In the genomic region with DNA sequence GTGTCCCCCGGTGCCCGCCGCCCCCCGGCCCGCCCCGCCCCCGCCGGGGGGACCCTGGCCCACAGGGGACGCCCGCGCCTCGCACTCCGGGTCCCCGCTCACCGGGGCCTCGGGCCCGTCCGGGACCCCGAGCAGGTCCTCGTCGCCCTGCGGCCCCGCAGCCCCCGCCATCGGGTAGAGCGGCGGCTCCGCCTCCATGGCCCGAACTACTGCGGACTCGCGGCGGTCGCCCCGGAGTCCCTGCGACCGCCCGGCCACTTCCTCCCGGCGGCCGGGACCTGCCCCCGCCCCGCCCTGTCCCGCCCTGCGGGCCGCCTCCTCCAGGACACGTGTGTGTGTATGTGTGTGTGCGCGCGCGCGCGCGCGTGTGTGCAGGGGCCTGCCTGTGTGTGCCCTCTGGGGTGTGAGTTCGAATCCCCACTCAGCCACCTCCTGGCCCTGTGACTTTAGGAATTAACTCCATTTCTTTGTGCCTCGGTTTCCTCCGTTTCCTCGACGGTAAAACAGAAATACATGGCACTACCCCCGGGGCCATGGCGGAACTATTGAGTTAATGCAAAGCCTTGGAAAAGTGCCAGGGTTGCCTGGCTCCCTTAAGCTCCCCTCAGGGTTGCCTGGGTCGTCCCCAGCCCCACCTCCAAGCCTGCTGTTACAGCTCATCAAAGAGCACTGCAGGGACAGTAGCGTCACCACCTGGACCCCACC, we compare ENCODE assay signal across 1 cellular context.
A peak's percentile ranks its signal among the peaks of the same experiment; 100 is the strongest.
TF ChIP-seq lines count a peak whose summit lies in the region.

A gene with protein sequence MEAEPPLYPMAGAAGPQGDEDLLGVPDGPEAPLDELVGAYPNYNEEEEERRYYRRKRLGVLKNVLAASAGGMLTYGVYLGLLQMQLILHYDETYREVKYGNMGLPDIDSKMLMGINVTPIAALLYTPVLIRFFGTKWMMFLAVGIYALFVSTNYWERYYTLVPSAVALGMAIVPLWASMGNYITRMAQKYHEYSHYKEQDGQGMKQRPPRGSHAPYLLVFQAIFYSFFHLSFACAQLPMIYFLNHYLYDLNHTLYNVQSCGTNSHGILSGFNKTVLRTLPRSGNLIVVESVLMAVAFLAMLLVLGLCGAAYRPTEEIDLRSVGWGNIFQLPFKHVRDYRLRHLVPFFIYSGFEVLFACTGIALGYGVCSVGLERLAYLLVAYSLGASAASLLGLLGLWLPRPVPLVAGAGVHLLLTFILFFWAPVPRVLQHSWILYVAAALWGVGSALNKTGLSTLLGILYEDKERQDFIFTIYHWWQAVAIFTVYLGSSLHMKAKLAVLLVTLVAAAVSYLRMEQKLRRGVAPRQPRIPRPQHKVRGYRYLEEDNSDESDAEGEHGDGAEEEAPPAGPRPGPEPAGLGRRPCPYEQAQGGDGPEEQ (minus strand): TSS at position 252 of the 705 bp plus-strand sequence. CDS start 54 bp downstream, at position 198.

TF ChIP-seq in K562, 482 proteins besides CTCF, POLR2A, EP300 and RAD21 (continued from another document and continues in another):
- TF ChIP-seq SREBF1 (IDR thresholded peaks at IDR 0.05; ENCODE audit: borderline replicate concordance, low read depth, low read length) (no peak), ZFP36 (IDR thresholded peaks at IDR 0.05; ENCODE audit: low read depth, low read length, partially characterized antibody) (peak; percentile 15), POLR2AphosphoS2 (IDR thresholded peaks at IDR 0.05; ENCODE audit: low read length) (no peak), REST (CRISPR knock-in tag; IDR thresholded peaks at IDR 0.05; ENCODE audit: low read depth) (0 out of 2 replicates have a peak, but pooled peaks have one; percentile 57), ZNF644 (tag; IDR thresholded peaks at IDR 0.05; ENCODE audit: low read depth) (0 out of 2 replicates have a peak, but pooled peaks have one; percentile 27), MAX (CRISPR knock-in tag; IDR thresholded peaks at IDR 0.05) (peak; percentile 74), PBX2 (CRISPR knock-in tag; IDR thresholded peaks at IDR 0.05; ENCODE audit: low read depth) (no peak), PBX2 (tag; conservative IDR thresholded peaks at IDR 0.05; ENCODE audit: low read depth) (no peak), PCBP1 (IDR thresholded peaks at IDR 0.05; ENCODE audit: low read depth, low read length, poor library complexity, severe bottlenecking) (peak; percentile 21), SOX6 (IDR thresholded peaks at IDR 0.05) (peak; percentile 34; the same call in 1 of the 2 replicates), ZNF12 (CRISPR knock-in tag; IDR thresholded peaks at IDR 0.05) (peak; percentile 38; the same call in 1 of the 2 replicates), KDM5B (IDR thresholded peaks at IDR 0.05; ENCODE audit: insufficient replicate concordance, low read depth, low read length) (peak; percentile 52), HES1 (IDR thresholded peaks at IDR 0.05; ENCODE audit: low read depth) (peak; percentile 61), TEAD2 (tag; IDR thresholded peaks at IDR 0.05) (no peak), MNT (conservative IDR thresholded peaks at IDR 0.05) (peak; percentile 95 to 98), ZBTB9 (CRISPR knock-in tag; IDR thresholded peaks at IDR 0.05) (peak; percentile 58; the same call in 1 of the 2 replicates), FOXK2 (conservative IDR thresholded peaks at IDR 0.05 in 1 of 2, IDR thresholded peaks at IDR 0.05 in 1 of 2; ENCODE audit: low read depth in 2 of 2) (0 out of 4 replicates have a peak, but pooled peaks have one; percentile 31 to 37), KDM1A (IDR thresholded peaks at IDR 0.05) (peak in 1 of 2 experiments; percentile 77; a peak in 2 of 4 replicates), RBBP5 (IDR thresholded peaks at IDR 0.05; ENCODE audit: borderline replicate concordance, insufficient read depth, low read length, poor library complexity, severe bottlenecking) (peak; percentile 59), CBX3 (IDR thresholded peaks at IDR 0.05; ENCODE audit: borderline replicate concordance in 1 of 2, low read length in 2 of 2) (peak in 1 of 2 experiments; percentile 51; a peak in 1 of 3 replicates), GABPB1 (CRISPR knock-in tag; IDR thresholded peaks at IDR 0.05) (peak; percentile 41), KLF13 (tag; IDR thresholded peaks at IDR 0.05; ENCODE audit: borderline replicate concordance, low read depth) (no peak), ARNT (IDR thresholded peaks at IDR 0.05) (0 out of 4 replicates have a peak, but pooled peaks of 1 of the 2 experiments have one; percentile 32), BACH1 (tag; IDR thresholded peaks at IDR 0.05) (no peak), CBX1 (IDR thresholded peaks at IDR 0.05; ENCODE audit: low read depth) (0 out of 2 replicates have a peak, but pooled peaks have one; percentile 20), ZC3H8 (IDR thresholded peaks at IDR 0.05) (no peak), SMARCB1 (IDR thresholded peaks at IDR 0.05; ENCODE audit: insufficient read length, low read depth) (no peak), RFX5 (IDR thresholded peaks at IDR 0.05; ENCODE audit: low read depth, low read length) (no peak), RB1 (IDR thresholded peaks at IDR 0.05; ENCODE audit: low read depth) (peak; percentile 86; the same call in 1 of the 2 replicates)
- TF ChIP-seq, protein P1, sequence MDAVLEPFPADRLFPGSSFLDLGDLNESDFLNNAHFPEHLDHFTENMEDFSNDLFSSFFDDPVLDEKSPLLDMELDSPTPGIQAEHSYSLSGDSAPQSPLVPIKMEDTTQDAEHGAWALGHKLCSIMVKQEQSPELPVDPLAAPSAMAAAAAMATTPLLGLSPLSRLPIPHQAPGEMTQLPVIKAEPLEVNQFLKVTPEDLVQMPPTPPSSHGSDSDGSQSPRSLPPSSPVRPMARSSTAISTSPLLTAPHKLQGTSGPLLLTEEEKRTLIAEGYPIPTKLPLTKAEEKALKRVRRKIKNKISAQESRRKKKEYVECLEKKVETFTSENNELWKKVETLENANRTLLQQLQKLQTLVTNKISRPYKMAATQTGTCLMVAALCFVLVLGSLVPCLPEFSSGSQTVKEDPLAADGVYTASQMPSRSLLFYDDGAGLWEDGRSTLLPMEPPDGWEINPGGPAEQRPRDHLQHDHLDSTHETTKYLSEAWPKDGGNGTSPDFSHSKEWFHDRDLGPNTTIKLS (IDR thresholded peaks at IDR 0.05; ENCODE audit: borderline replicate concordance, low read depth): peak; percentile 58
- TF ChIP-seq, protein P2, sequence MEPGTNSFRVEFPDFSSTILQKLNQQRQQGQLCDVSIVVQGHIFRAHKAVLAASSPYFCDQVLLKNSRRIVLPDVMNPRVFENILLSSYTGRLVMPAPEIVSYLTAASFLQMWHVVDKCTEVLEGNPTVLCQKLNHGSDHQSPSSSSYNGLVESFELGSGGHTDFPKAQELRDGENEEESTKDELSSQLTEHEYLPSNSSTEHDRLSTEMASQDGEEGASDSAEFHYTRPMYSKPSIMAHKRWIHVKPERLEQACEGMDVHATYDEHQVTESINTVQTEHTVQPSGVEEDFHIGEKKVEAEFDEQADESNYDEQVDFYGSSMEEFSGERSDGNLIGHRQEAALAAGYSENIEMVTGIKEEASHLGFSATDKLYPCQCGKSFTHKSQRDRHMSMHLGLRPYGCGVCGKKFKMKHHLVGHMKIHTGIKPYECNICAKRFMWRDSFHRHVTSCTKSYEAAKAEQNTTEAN (CRISPR knock-in tag; IDR thresholded peaks at IDR 0.05): peak; percentile 38; the same call in 1 of the 2 replicates
- TF ChIP-seq, protein P3, sequence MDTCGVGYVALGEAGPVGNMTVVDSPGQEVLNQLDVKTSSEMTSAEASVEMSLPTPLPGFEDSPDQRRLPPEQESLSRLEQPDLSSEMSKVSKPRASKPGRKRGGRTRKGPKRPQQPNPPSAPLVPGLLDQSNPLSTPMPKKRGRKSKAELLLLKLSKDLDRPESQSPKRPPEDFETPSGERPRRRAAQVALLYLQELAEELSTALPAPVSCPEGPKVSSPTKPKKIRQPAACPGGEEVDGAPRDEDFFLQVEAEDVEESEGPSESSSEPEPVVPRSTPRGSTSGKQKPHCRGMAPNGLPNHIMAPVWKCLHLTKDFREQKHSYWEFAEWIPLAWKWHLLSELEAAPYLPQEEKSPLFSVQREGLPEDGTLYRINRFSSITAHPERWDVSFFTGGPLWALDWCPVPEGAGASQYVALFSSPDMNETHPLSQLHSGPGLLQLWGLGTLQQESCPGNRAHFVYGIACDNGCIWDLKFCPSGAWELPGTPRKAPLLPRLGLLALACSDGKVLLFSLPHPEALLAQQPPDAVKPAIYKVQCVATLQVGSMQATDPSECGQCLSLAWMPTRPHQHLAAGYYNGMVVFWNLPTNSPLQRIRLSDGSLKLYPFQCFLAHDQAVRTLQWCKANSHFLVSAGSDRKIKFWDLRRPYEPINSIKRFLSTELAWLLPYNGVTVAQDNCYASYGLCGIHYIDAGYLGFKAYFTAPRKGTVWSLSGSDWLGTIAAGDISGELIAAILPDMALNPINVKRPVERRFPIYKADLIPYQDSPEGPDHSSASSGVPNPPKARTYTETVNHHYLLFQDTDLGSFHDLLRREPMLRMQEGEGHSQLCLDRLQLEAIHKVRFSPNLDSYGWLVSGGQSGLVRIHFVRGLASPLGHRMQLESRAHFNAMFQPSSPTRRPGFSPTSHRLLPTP (IDR thresholded peaks at IDR 0.05; ENCODE audit: borderline replicate concordance, extremely low read depth, insufficient read length): peak; percentile 96
